20 cellular contexts compared by ENCODE assay signal in the genomic region with DNA sequence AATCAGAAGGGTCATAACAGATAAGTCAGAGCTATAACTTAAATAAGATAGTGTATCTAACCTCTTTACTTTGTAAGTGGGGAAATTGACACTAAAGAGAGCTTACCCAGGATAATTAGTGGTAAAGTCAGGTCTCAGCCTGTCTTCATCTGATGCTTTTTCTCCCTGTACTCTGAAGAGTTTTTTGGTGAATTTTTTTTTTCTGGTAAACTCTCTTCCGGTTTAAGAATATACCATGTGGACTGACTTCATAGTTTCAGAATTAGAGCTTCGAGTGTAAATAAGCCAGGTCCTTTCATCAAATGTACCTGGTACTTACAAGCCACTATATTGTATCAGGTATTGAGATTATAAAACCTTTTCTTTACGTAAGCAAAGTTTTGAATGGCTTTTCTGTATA.
"Had no signal": no experiment of that assay in that cellular context is flagged by ENCODE, and none has a peak within 500 bp of the region (broad histone marks: within the 10 kb centered on the region; RNA-seq: fewer than 3 reads in every experiment).

No MANE protein-coding gene starts in this region.

- H3K4me2 ChIP-seq: SK-N-SH had no signal

- FAIRE-seq: HepG2, RCC 7860 had no signal

- H3K9ac ChIP-seq: SK-N-SH had no signal

- ATAC-seq: HepG2, T-cell had no signal

- H3K9me3 ChIP-seq: SK-N-SH had no signal

- DNase-seq: IMR-90, NCI-H1092, NCI-H1105 treated with DMSO at 0.1 percent for 48 hours, NCI-H1417 treated with DMSO at 0.1 percent for 48 hours, NCI-H146, NCI-H1694 treated with DMSO at 0.1 percent for 48 hours, NCI-H1930, NCI-H2081, NCI-H2107, NCI-H2171 treated with DMSO at 0.1 percent for 48 hours, NCI-H524, NCI-H526 treated with DMSO at 0.1 percent for 48 hours, NCI-H748 treated with DMSO at 0.1 percent for 48 hours, SHP77, SK-N-SH, SW 1271, T-cell had no signal

- H3K27ac ChIP-seq: RWPE1 had no signal
